8 cellular contexts compared by ENCODE assay signal in genomic region chr5:113606298-113607134, GRCh38.
DNase-seq lines count a peak whose midpoint lies in the region; ATAC-seq, FAIRE-seq and TF ChIP-seq lines count a peak whose summit lies in the region.

No MANE protein-coding gene starts in this region.

- H3K36me3 ChIP-seq in breast epithelium (no peaks in the 10 kb centered on the region), kidney (ENCODE audit: control insufficient read depth in 1 of 2, insufficient read depth in 2 of 2, low read length in 2 of 2) (no peaks in the 10 kb centered on the region)

- no peak overlapping the region for H3K9ac ChIP-seq in kidney (ENCODE audit: low read length in 2 of 2)

- CTCF ChIA-PET in T-cell (lab: Charles Lee): interaction anchor here (0.7 to 5.0 kb wide), 13 partner anchors 10 to 666 kb away, joined by 3 to 49 read pairs (median 4); partner anchors contain the start of gene DCP2 (in 1 of the 2)

- no peak for TF ChIP-seq POLR2A in breast epithelium (IDR thresholded peaks at IDR 0.05)

- peaks cover 3 to 8% (median 3%) of the 10 kb centered on the region in 3 donors for H3K4me1 Mint-ChIP-seq in T-cell

- no peaks in the 10 kb centered on the region for H3K36me3 Mint-ChIP-seq in T-cell

- peak overlapping the region in 1 of 2 donors; percentile 6 for H3K27ac Mint-ChIP-seq in T-cell

- POLR2A ChIA-PET in T-cell (lab: Charles Lee): no interaction called here

- ATAC-seq in HG02571 (IDR thresholded peaks at IDR 0.05; ENCODE audit: unreplicated experiment): peak; percentile 74
- ATAC-seq in T-cell (replicated peaks in 1 of 4): peak in 3 of 4 experiments; percentile 76 to 85 (median 78)

- TF ChIP-seq CTCF in breast epithelium (IDR thresholded peaks at IDR 0.05) (peak; percentile 29 to 73 (median 66)), kidney (IDR thresholded peaks at IDR 0.05; ENCODE audit: borderline replicate concordance, extremely low read depth, insufficient read depth) (peak; percentile 72)

- H3K27me3 ChIP-seq in breast epithelium: peaks cover 0 to 4% of the 10 kb centered on the region in 2 donors

- no peak overlapping the region for H3K4me3 ChIP-seq in breast epithelium
- no peak overlapping the region for H3K4me3 ChIP-seq in kidney (ENCODE audit: low read length in 2 of 2)

- DNase-seq in activated gamma-delta T cell treated with Interleukin-2 at 50 U/mL for 16 hours (peak; percentile 31), activated gamma-delta T cell (lab: John Stamatoyannopoulos, UW) (no peak), NAMALWA (ENCODE audit: low spot score) (peak; percentile 81), T-cell (peak in 27 of 34 experiments; percentile 2 to 46 (median 19)), breast epithelium (ENCODE audit: low spot score in 2 of 2) (no peak), kidney (peak; percentile 64)
- DNase-seq in stimulated activated CD4-positive, alpha-beta T cell treated with anti-CD3 and anti-CD28 coated beads, Interleukin-2, amount 100 ng/mL, for 24 hours: peak; percentile 19 to 43

- no peaks in the 10 kb centered on the region for H3K9me3 Mint-ChIP-seq in T-cell

- H3K4me3 Mint-ChIP-seq in T-cell: no peak overlapping the region

- H3K4me1 ChIP-seq in breast epithelium (no peaks in the 10 kb centered on the region), kidney (ENCODE audit: control insufficient read depth in 1 of 2, insufficient read depth in 1 of 2, low read depth in 1 of 2, low read length in 2 of 2) (no peaks in the 10 kb centered on the region)

- H3K27me3 Mint-ChIP-seq in T-cell: peaks cover 10 to 23% of the 10 kb centered on the region in 2 donors

- H3K27ac ChIP-seq in breast epithelium (no peak overlapping the region), kidney (ENCODE audit: low read depth in 2 of 2, low read length in 2 of 2) (no peak overlapping the region)

- intact Hi-C loops in breast epithelium (cut with DNase I; ENCODE audit: low total_unique reads): no loop called here
- intact Hi-C loops in kidney (cut with DNase I): no loop called here

- no peak for FAIRE-seq in kidney (lab: Jason Lieb, UNC)

- H3K9me3 ChIP-seq in breast epithelium (no peaks in the 10 kb centered on the region), kidney (ENCODE audit: control insufficient read depth in 1 of 2, low read length in 2 of 2) (no peaks in the 10 kb centered on the region)

Comparison
In these comparisons a context has a peak if more than half of its experiments do, and no peak if none do; other contexts are left out.
1. DNase-seq: peak in activated gamma-delta T cell treated with Interleukin-2 at 50 U/mL for 16 hours (single experiment), NAMALWA (single experiment), T-cell (27 of 34), kidney (single experiment) and stimulated activated CD4-positive, alpha-beta T cell treated with anti-CD3 and anti-CD28 coated beads, Interleukin-2, amount 100 ng/mL, for 24 hours (2 of 2); none in activated gamma-delta T cell (single experiment) and breast epithelium (0 of 2).